In the genomic region with DNA sequence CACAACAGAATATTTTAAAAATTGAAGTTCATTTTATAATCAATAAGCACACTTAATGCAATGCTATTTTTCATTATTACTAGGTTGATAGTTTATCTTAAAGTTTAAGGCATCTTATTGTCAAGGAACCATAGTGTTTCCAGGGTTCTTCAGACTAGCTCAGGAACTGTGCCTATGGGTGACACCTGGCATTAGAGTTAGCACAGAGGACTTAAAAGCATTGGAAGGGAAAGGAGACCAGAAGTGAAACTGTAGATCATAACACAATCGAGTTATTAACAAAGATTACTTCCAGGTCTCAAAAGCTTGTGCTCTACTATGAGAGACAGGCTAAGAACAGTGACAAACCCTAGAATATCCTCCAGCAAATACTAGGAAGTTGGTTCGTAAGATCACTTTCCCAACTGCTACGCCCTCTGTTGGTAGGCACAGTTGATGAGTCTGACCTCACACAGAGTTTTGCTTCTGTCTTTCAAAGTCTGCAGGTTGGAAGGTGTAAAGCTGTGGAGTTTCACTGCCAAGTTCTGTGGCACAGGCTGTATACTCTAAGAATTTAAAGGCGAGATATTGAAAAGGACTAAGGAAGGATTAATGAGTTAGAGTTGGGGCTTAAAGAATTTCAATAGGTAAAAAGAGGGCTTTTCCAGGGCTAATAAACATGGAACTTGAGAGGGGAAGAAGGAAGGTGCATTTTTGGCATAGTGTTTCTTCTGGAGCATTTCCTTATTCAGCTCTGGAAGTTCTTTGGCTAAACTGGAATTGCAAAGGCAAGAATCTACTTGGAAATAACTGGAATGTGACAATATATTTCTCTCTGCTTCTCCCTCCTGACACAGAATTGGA, we compare ENCODE assay signal across 1 cellular context.
TF ChIP-seq lines count a peak whose summit lies in the region.

No MANE protein-coding gene starts in this region.

TF ChIP-seq in HepG2, 621 proteins besides CTCF, POLR2A, EP300 and RAD21 (continued from another document and continues in another):
- TF ChIP-seq, protein P1, sequence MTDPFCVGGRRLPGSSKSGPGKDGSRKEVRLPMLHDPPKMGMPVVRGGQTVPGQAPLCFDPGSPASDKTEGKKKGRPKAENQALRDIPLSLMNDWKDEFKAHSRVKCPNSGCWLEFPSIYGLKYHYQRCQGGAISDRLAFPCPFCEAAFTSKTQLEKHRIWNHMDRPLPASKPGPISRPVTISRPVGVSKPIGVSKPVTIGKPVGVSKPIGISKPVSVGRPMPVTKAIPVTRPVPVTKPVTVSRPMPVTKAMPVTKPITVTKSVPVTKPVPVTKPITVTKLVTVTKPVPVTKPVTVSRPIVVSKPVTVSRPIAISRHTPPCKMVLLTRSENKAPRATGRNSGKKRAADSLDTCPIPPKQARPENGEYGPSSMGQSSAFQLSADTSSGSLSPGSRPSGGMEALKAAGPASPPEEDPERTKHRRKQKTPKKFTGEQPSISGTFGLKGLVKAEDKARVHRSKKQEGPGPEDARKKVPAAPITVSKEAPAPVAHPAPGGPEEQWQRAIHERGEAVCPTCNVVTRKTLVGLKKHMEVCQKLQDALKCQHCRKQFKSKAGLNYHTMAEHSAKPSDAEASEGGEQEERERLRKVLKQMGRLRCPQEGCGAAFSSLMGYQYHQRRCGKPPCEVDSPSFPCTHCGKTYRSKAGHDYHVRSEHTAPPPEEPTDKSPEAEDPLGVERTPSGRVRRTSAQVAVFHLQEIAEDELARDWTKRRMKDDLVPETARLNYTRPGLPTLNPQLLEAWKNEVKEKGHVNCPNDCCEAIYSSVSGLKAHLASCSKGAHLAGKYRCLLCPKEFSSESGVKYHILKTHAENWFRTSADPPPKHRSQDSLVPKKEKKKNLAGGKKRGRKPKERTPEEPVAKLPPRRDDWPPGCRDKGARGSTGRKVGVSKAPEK (CRISPR knock-in tag; IDR thresholded peaks at IDR 0.05; ENCODE audit: borderline replicate concordance): peak; percentile 42; the same call in 1 of the 2 replicates
- no peak for TF ChIP-seq ZSCAN29 (CRISPR knock-in tag; conservative IDR thresholded peaks at IDR 0.05)
- TF ChIP-seq MLLT10 (CRISPR knock-in tag; IDR thresholded peaks at IDR 0.05): no peak
- TF ChIP-seq, protein P2, sequence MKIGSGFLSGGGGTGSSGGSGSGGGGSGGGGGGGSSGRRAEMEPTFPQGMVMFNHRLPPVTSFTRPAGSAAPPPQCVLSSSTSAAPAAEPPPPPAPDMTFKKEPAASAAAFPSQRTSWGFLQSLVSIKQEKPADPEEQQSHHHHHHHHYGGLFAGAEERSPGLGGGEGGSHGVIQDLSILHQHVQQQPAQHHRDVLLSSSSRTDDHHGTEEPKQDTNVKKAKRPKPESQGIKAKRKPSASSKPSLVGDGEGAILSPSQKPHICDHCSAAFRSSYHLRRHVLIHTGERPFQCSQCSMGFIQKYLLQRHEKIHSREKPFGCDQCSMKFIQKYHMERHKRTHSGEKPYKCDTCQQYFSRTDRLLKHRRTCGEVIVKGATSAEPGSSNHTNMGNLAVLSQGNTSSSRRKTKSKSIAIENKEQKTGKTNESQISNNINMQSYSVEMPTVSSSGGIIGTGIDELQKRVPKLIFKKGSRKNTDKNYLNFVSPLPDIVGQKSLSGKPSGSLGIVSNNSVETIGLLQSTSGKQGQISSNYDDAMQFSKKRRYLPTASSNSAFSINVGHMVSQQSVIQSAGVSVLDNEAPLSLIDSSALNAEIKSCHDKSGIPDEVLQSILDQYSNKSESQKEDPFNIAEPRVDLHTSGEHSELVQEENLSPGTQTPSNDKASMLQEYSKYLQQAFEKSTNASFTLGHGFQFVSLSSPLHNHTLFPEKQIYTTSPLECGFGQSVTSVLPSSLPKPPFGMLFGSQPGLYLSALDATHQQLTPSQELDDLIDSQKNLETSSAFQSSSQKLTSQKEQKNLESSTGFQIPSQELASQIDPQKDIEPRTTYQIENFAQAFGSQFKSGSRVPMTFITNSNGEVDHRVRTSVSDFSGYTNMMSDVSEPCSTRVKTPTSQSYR (CRISPR knock-in tag; IDR thresholded peaks at IDR 0.05; ENCODE audit: borderline replicate concordance): no peak
- TF ChIP-seq ZNF558 (CRISPR knock-in tag; IDR thresholded peaks at IDR 0.05; ENCODE audit: borderline replicate concordance): no peak
- TF ChIP-seq ATAD3A (CRISPR knock-in tag; IDR thresholded peaks at IDR 0.05): no peak
- no peak for TF ChIP-seq ZFP90 (CRISPR knock-in tag; IDR thresholded peaks at IDR 0.05; ENCODE audit: borderline replicate concordance)
- TF ChIP-seq, protein P3, sequence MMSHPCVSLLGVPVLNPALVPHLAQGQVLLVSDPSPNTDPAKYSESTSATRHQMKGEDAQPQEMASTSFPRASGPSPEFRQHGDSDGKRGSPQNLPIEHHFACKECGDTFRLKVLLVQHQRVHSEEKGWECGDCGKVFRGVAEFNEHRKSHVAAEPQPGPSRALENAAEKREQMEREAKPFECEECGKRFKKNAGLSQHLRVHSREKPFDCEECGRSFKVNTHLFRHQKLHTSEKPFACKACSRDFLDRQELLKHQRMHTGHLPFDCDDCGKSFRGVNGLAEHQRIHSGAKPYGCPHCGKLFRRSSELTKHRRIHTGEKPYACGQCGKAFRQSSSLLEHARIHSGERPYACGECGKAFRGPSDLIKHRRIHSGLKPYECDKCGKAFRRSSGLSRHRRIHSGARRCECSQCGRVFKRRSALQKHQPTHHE (CRISPR knock-in tag; IDR thresholded peaks at IDR 0.05; ENCODE audit: borderline replicate concordance): no peak
- TF ChIP-seq, protein P4, sequence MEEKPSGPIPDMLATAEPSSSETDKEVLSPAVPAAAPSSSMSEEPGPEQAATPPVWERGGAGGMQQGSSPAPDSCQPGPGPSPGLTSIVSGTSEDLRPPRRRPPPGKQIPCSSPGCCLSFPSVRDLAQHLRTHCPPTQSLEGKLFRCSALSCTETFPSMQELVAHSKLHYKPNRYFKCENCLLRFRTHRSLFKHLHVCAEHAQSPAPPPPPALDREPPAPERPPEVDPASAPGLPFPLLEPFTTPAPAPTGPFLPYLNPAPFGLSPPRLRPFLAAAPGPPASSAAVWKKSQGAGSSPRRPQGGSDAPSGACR (CRISPR knock-in tag; IDR thresholded peaks at IDR 0.05): no peak
- TF ChIP-seq, protein P5, sequence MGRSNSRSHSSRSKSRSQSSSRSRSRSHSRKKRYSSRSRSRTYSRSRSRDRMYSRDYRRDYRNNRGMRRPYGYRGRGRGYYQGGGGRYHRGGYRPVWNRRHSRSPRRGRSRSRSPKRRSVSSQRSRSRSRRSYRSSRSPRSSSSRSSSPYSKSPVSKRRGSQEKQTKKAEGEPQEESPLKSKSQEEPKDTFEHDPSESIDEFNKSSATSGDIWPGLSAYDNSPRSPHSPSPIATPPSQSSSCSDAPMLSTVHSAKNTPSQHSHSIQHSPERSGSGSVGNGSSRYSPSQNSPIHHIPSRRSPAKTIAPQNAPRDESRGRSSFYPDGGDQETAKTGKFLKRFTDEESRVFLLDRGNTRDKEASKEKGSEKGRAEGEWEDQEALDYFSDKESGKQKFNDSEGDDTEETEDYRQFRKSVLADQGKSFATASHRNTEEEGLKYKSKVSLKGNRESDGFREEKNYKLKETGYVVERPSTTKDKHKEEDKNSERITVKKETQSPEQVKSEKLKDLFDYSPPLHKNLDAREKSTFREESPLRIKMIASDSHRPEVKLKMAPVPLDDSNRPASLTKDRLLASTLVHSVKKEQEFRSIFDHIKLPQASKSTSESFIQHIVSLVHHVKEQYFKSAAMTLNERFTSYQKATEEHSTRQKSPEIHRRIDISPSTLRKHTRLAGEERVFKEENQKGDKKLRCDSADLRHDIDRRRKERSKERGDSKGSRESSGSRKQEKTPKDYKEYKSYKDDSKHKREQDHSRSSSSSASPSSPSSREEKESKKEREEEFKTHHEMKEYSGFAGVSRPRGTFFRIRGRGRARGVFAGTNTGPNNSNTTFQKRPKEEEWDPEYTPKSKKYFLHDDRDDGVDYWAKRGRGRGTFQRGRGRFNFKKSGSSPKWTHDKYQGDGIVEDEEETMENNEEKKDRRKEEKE (IDR thresholded peaks at IDR 0.05): no peak
- TF ChIP-seq, protein P6, sequence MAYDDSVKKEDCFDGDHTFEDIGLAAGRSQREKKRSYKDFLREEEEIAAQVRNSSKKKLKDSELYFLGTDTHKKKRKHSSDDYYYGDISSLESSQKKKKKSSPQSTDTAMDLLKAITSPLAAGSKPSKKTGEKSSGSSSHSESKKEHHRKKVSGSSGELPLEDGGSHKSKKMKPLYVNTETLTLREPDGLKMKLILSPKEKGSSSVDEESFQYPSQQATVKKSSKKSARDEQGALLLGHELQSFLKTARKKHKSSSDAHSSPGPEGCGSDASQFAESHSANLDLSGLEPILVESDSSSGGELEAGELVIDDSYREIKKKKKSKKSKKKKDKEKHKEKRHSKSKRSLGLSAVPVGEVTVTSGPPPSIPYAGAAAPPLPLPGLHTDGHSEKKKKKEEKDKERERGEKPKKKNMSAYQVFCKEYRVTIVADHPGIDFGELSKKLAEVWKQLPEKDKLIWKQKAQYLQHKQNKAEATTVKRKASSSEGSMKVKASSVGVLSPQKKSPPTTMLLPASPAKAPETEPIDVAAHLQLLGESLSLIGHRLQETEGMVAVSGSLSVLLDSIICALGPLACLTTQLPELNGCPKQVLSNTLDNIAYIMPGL (CRISPR knock-in tag; IDR thresholded peaks at IDR 0.05; ENCODE audit: borderline replicate concordance in 1 of 2, low read depth in 1 of 2): peak; percentile 54 to 75
- no peak for TF ChIP-seq AHR (CRISPR knock-in tag; IDR thresholded peaks at IDR 0.05)
- TF ChIP-seq, protein P7, sequence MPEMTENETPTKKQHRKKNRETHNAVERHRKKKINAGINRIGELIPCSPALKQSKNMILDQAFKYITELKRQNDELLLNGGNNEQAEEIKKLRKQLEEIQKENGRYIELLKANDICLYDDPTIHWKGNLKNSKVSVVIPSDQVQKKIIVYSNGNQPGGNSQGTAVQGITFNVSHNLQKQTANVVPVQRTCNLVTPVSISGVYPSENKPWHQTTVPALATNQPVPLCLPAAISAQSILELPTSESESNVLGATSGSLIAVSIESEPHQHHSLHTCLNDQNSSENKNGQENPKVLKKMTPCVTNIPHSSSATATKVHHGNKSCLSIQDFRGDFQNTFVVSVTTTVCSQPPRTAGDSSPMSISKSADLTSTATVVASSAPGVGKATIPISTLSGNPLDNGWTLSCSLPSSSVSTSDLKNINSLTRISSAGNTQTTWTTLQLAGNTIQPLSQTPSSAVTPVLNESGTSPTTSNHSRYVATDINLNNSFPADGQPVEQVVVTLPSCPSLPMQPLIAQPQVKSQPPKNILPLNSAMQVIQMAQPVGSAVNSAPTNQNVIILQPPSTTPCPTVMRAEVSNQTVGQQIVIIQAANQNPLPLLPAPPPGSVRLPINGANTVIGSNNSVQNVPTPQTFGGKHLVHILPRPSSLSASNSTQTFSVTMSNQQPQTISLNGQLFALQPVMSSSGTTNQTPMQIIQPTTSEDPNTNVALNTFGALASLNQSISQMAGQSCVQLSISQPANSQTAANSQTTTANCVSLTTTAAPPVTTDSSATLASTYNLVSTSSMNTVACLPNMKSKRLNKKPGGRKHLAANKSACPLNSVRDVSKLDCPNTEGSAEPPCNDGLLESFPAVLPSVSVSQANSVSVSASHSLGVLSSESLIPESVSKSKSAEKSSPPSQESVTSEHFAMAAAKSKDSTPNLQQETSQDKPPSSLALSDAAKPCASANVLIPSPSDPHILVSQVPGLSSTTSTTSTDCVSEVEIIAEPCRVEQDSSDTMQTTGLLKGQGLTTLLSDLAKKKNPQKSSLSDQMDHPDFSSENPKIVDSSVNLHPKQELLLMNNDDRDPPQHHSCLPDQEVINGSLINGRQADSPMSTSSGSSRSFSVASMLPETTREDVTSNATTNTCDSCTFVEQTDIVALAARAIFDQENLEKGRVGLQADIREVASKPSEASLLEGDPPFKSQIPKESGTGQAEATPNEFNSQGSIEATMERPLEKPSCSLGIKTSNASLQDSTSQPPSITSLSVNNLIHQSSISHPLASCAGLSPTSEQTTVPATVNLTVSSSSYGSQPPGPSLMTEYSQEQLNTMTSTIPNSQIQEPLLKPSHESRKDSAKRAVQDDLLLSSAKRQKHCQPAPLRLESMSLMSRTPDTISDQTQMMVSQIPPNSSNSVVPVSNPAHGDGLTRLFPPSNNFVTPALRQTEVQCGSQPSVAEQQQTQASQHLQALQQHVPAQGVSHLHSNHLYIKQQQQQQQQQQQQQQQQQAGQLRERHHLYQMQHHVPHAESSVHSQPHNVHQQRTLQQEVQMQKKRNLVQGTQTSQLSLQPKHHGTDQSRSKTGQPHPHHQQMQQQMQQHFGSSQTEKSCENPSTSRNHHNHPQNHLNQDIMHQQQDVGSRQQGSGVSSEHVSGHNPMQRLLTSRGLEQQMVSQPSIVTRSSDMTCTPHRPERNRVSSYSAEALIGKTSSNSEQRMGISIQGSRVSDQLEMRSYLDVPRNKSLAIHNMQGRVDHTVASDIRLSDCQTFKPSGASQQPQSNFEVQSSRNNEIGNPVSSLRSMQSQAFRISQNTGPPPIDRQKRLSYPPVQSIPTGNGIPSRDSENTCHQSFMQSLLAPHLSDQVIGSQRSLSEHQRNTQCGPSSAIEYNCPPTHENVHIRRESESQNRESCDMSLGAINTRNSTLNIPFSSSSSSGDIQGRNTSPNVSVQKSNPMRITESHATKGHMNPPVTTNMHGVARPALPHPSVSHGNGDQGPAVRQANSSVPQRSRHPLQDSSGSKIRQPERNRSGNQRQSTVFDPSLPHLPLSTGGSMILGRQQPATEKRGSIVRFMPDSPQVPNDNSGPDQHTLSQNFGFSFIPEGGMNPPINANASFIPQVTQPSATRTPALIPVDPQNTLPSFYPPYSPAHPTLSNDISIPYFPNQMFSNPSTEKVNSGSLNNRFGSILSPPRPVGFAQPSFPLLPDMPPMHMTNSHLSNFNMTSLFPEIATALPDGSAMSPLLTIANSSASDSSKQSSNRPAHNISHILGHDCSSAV (CRISPR knock-in tag; IDR thresholded peaks at IDR 0.05; ENCODE audit: borderline replicate concordance): no peak
- no peak for TF ChIP-seq GFI1 (CRISPR knock-in tag; IDR thresholded peaks at IDR 0.05; ENCODE audit: borderline replicate concordance)
- no peak for TF ChIP-seq SUZ12 (IDR thresholded peaks at IDR 0.05; ENCODE audit: low read depth, low read length)
- TF ChIP-seq, protein P8, sequence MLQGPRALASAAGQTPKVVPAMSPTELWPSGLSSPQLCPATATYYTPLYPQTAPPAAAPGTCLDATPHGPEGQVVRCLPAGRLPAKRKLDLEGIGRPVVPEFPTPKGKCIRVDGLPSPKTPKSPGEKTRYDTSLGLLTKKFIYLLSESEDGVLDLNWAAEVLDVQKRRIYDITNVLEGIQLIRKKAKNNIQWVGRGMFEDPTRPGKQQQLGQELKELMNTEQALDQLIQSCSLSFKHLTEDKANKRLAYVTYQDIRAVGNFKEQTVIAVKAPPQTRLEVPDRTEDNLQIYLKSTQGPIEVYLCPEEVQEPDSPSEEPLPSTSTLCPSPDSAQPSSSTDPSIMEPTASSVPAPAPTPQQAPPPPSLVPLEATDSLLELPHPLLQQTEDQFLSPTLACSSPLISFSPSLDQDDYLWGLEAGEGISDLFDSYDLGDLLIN (CRISPR knock-in tag; IDR thresholded peaks at IDR 0.05; ENCODE audit: borderline replicate concordance): no peak
- no peak for TF ChIP-seq ZNF24 (IDR thresholded peaks at IDR 0.05)
- no peak for TF ChIP-seq ZNF792 (CRISPR knock-in tag; IDR thresholded peaks at IDR 0.05)
- TF ChIP-seq, protein P9, sequence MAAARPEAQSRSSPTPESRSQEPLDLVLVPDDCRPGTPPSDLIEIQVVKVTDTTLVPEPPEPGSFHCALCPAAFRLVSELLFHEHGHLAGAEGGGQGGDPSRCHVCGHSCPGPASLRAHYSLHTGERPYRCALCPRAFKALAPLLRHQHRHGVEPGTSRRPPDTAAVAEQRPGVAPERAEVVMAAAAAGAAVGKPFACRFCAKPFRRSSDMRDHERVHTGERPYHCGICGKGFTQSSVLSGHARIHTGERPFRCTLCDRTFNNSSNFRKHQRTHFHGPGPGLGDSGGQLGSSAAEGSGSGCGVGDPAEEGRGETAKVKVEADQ (CRISPR knock-in tag; IDR thresholded peaks at IDR 0.05; ENCODE audit: borderline replicate concordance): no peak
